7 cellular contexts compared by ENCODE assay signal in the genomic region with DNA sequence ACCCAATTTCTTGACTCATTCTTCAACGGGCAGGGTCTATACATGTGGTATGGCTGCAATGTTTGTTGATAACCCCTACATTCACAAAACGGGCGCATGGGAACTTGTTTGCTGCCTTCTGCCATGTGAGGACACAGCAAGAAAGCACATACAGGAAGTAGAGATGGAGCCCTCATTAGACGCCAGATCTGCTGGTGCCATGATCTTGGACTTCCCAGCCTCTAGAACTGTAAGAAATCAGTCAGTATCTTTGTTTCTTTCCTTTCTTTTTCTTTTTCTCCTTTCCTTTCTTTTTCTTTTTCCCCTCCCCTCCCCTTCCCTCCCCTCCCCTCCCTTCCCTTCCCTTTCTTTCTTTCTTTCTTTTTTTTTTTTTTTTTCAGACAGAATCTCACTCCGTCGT.
"Had no signal": no experiment of that assay in that cellular context is flagged by ENCODE, and none has a peak within 500 bp of the region (broad histone marks: within the 10 kb centered on the region; RNA-seq: fewer than 3 reads in every experiment).

No MANE protein-coding gene starts in this region.

- H3K27me3 Mint-ChIP-seq: IgD-negative memory B cell had no signal

- FAIRE-seq: HTR-8/SVneo had no signal

- H3K27ac Mint-ChIP-seq: IgD-negative memory B cell had no signal

- H3K27ac ChIP-seq: HL-60, KMS-11 had no signal

- H3K4me1 Mint-ChIP-seq: IgD-negative memory B cell had no signal

- H3K4me2 ChIP-seq: KMS-11 had no signal

- DNase-seq: IMR-90, KBM-7, KG1 had no signal

- H3K9ac ChIP-seq: KMS-11 had no signal

- H3K4me3 Mint-ChIP-seq: IgD-negative memory B cell had no signal
